Comparison of ENCODE assay signal across 17 cellular contexts in the genomic region with DNA sequence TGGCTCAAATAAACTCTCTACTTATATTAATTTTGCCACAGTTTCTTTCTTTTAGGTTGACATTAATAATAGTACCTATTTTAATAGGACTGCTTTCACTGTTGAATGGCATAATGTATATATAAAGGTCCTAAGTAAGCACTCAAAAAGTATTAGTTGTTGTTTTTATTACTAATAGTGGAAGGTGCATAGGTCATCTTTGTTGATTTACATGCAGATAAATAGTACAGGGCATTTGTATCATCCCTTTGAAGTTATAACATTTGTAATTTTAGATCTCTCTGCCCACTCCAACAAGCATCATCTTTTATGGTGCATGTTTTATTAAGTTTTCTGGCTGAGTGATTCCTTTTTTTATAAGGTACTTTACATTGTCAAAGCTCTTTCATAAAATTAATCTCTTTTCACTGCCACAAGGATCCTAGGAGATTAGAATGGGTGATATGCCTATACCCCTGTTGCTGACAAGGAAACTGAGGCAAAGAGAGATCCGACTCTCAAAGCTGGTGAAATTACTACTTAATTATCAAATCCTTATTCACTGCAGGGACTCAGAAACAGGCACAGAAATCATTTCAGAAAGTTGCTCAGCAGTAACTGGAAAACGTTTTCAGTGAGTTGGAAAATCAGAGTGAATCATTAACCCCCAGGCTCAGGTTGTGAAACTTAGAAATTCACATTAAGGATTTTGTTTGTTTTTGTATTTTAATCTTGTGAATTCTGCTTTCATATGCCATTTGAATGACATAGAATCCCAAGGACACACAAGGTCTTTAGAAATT.
DNase-seq lines count a peak whose midpoint lies in the region; ATAC-seq, FAIRE-seq and TF ChIP-seq lines count a peak whose summit lies in the region.
"Had no signal": no experiment of that assay in that cellular context is flagged by ENCODE, and none has a peak within 500 bp of the region (broad histone marks: within the 10 kb centered on the region; RNA-seq: fewer than 3 reads in every experiment).

No MANE protein-coding gene starts in this region.

- peak overlapping the region; percentile 37 for H3K4me2 ChIP-seq in keratinocyte (ENCODE audit: control insufficient read depth, extremely low read depth, insufficient read depth, low read depth, low read length)

- H3K79me2 ChIP-seq in keratinocyte (ENCODE audit: control insufficient read depth, insufficient read depth, low read length): no peaks in the 10 kb centered on the region

- in situ Hi-C loops in KBM-7 (cut with MboI; ENCODE audit: low pct_unique_long_range_greater_than_20kb, low sequenced_read_pairs): no loop called here

- DNase-seq in HPDE6-E6E7 (ENCODE audit: extremely low spot score) (peak; percentile 20), astrocyte of the hippocampus (ENCODE audit: low read depth, low spot score) (peak; percentile 5), keratinocyte (ENCODE audit: low read depth, low spot score) (no peak), pancreas (no peak), KBM-7 (no peak), GM19239 (ENCODE audit: insufficient read length, low spot score) (no peak), omental fat pad (ENCODE audit: low spot score) (no peak)
- DNase-seq: activated CD4-positive, alpha-beta T cell treated with anti-CD3 and anti-CD28 coated beads, Interleukin-2, amount 10 ng/mL, durations not matched to agents 24 days and 14 days; activated gamma-delta T cell treated with Interleukin-2 at 50 U/mL for 16 hours; cerebellar nuclear complex; effector memory CD8-positive, alpha-beta T cell; hypothalamus; NCI-H1436 treated with DMSO at 0.1 percent for 48 hours; NCI-H345; stimulated activated CD8-positive, alpha-beta memory T cell treated with anti-CD3 and anti-CD28 coated beads, Interleukin-4, amount 100 ng/mL, for 48 hours had no signal

- no peak for TF ChIP-seq CTCF in keratinocyte (optimal IDR thresholded peaks at IDR 0.05 in 1 of 3, IDR thresholded peaks at IDR 0.05 in 1 of 3, conservative IDR thresholded peaks at IDR 0.05 in 1 of 3; ENCODE audit: extremely low read depth in 1 of 3, insufficient read depth in 2 of 3, low read length in 3 of 3)
- no peak for TF ChIP-seq CTCF in pancreas (IDR thresholded peaks at IDR 0.05)
- no peak for TF ChIP-seq CTCF in omental fat pad (IDR thresholded peaks at IDR 0.05)

- no peaks in the 10 kb centered on the region for H3K9me3 ChIP-seq in keratinocyte (ENCODE audit: control insufficient read depth, low read depth, low read length)
- H3K9me3 ChIP-seq in pancreas: no peaks in the 10 kb centered on the region

- H3K4me1 ChIP-seq in keratinocyte (ENCODE audit: control insufficient read depth, extremely low read depth, insufficient read depth, low read length) (peaks cover 13% of the 10 kb centered on the region), pancreas (peaks cover 0 to 14% (median 11%) of the 10 kb centered on the region in 3 donors)

- dilution Hi-C loops in keratinocyte (cut with MboI; ENCODE audit: extremely low pct_ligation_motif_present, low sequenced_read_pairs): no loop called here

- intact Hi-C loops in pancreas (cut with DNase I): no loop called here

- FAIRE-seq in keratinocyte (lab: Jason Lieb, UNC): no peak
- FAIRE-seq in pancreas (lab: Jason Lieb, UNC): no peak
- no peak for FAIRE-seq in GM19239 (lab: Jason Lieb, UNC)

- WGBS in pancreas, 2 donors: 18 to 20% methylated on average over 2 of the region's 2 CpGs

- peak overlapping the region; percentile 40 for H2AFZ ChIP-seq in keratinocyte (ENCODE audit: control insufficient read depth, low read length)

- H4K20me1 ChIP-seq in keratinocyte (ENCODE audit: control insufficient read depth, extremely low read depth, insufficient read depth, low read length): no peaks in the 10 kb centered on the region

- peak overlapping the region; percentile 30 for H3K9ac ChIP-seq in keratinocyte (ENCODE audit: control insufficient read depth, extremely low read depth, insufficient read depth, low read length)

- H3K9me1 ChIP-seq in keratinocyte (ENCODE audit: control insufficient read depth, extremely low read depth, insufficient read depth, low read length): peaks cover 2% of the 10 kb centered on the region

- H3K36me3 ChIP-seq in keratinocyte (ENCODE audit: control insufficient read depth in 2 of 2, extremely low read depth in 1 of 2, insufficient read depth in 2 of 2, low read length in 2 of 2) (no peaks in the 10 kb centered on the region), pancreas (no peaks in the 10 kb centered on the region)

- peak overlapping the region; percentile 78 for H3K27ac ChIP-seq in keratinocyte (ENCODE audit: control insufficient read depth, insufficient read depth, low read length)
- peak overlapping the region in 2 of 4 donors; percentile 50 to 55 for H3K27ac ChIP-seq in pancreas

- H3K27me3 ChIP-seq in keratinocyte (ENCODE audit: control insufficient read depth, extremely low read depth, insufficient read depth, low read length) (no peaks in the 10 kb centered on the region), pancreas (no peaks in the 10 kb centered on the region)

- H3K4me3 ChIP-seq in keratinocyte (ENCODE audit: control insufficient read depth in 2 of 3, extremely low read depth in 1 of 3, insufficient read depth in 2 of 3, low read depth in 1 of 3, low read length in 3 of 3): no peak overlapping the region
- no peak overlapping the region for H3K4me3 ChIP-seq in pancreas
- H3K4me3 ChIP-seq: skin epidermis had no signal

- ATAC-seq in pancreas (peak; percentile 61 to 89 (median 80)), HG03378 (IDR thresholded peaks at IDR 0.05; ENCODE audit: unreplicated experiment) (no peak), omental fat pad (ENCODE audit: low FRiP score) (no peak)
- ATAC-seq: effector memory CD8-positive, alpha-beta T cell had no signal

Comparison
In these comparisons a context has a peak if more than half of its experiments do, and no peak if none do; other contexts are left out.
1. DNase-seq: peak in HPDE6-E6E7 (single experiment) and astrocyte of the hippocampus (single experiment); none in keratinocyte (single experiment), pancreas (0 of 6), KBM-7 (single experiment), GM19239 (single experiment) and omental fat pad (single experiment).
2. ATAC-seq: peak in pancreas (4 of 4); none in HG03378 (single experiment) and omental fat pad (single experiment).